In the genomic region with DNA sequence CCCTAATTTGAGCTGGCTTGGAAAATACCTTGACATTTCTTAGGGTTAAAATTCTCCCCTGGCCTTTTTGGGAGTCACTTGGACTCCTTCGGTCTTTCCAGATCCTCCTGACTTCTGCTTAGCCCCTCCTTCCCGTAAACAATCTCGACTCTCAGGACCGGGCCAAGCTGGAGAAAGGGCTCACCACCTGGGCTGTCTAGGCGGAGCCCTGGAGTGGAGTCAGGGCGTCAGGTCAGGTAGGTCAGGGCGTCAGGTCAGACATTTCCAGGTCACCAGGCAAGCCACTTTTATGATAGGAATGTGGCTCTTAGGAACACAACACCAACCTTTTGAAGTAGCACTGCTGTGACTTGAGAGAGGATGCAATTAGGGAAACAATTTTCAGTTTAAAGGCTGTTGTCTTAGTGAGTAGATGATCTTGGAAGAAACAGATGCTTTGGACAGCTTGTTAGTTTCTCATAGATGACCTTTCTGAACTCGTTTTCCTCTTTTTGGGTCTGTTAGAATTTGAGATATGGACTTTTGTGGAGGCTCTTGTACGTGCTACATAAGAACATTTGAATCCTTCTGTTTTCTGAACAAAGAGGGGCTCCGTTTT, we compare ENCODE assay signal across 1 cellular context.
TF ChIP-seq lines count a peak whose summit lies in the region.

No MANE protein-coding gene starts in this region.

TF ChIP-seq in GM23338, 12 proteins besides CTCF, POLR2A, EP300 and RAD21:
- TF ChIP-seq JUNB (IDR thresholded peaks at IDR 0.05; ENCODE audit: unreplicated experiment) (no peak), ZNF331 (CRISPR knock-in tag; IDR thresholded peaks at IDR 0.05; ENCODE audit: low read depth) (no peak), EZH2phosphoT487 (IDR thresholded peaks at IDR 0.05; ENCODE audit: unreplicated experiment) (no peak), NANOG (IDR thresholded peaks at IDR 0.05; ENCODE audit: borderline replicate concordance) (no peak), ZNF114 (CRISPR knock-in tag; IDR thresholded peaks at IDR 0.05) (no peak), STAT1 (IDR thresholded peaks at IDR 0.05; ENCODE audit: unreplicated experiment) (no peak), POLR2AphosphoS5 (IDR thresholded peaks at IDR 0.05; ENCODE audit: low read depth) (no peak), EZH2 (IDR thresholded peaks at IDR 0.05; ENCODE audit: low read depth, unreplicated experiment) (no peak), CREB1 (CRISPR knock-in tag; IDR thresholded peaks at IDR 0.05; ENCODE audit: low read depth) (no peak)
- TF ChIP-seq, protein P1, sequence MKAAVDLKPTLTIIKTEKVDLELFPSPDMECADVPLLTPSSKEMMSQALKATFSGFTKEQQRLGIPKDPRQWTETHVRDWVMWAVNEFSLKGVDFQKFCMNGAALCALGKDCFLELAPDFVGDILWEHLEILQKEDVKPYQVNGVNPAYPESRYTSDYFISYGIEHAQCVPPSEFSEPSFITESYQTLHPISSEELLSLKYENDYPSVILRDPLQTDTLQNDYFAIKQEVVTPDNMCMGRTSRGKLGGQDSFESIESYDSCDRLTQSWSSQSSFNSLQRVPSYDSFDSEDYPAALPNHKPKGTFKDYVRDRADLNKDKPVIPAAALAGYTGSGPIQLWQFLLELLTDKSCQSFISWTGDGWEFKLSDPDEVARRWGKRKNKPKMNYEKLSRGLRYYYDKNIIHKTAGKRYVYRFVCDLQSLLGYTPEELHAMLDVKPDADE (IDR thresholded peaks at IDR 0.05) = no peak
- TF ChIP-seq, protein P2, sequence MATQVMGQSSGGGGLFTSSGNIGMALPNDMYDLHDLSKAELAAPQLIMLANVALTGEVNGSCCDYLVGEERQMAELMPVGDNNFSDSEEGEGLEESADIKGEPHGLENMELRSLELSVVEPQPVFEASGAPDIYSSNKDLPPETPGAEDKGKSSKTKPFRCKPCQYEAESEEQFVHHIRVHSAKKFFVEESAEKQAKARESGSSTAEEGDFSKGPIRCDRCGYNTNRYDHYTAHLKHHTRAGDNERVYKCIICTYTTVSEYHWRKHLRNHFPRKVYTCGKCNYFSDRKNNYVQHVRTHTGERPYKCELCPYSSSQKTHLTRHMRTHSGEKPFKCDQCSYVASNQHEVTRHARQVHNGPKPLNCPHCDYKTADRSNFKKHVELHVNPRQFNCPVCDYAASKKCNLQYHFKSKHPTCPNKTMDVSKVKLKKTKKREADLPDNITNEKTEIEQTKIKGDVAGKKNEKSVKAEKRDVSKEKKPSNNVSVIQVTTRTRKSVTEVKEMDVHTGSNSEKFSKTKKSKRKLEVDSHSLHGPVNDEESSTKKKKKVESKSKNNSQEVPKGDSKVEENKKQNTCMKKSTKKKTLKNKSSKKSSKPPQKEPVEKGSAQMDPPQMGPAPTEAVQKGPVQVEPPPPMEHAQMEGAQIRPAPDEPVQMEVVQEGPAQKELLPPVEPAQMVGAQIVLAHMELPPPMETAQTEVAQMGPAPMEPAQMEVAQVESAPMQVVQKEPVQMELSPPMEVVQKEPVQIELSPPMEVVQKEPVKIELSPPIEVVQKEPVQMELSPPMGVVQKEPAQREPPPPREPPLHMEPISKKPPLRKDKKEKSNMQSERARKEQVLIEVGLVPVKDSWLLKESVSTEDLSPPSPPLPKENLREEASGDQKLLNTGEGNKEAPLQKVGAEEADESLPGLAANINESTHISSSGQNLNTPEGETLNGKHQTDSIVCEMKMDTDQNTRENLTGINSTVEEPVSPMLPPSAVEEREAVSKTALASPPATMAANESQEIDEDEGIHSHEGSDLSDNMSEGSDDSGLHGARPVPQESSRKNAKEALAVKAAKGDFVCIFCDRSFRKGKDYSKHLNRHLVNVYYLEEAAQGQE (IDR thresholded peaks at IDR 0.05; ENCODE audit: unreplicated experiment) = no peak
- TF ChIP-seq, protein P3, sequence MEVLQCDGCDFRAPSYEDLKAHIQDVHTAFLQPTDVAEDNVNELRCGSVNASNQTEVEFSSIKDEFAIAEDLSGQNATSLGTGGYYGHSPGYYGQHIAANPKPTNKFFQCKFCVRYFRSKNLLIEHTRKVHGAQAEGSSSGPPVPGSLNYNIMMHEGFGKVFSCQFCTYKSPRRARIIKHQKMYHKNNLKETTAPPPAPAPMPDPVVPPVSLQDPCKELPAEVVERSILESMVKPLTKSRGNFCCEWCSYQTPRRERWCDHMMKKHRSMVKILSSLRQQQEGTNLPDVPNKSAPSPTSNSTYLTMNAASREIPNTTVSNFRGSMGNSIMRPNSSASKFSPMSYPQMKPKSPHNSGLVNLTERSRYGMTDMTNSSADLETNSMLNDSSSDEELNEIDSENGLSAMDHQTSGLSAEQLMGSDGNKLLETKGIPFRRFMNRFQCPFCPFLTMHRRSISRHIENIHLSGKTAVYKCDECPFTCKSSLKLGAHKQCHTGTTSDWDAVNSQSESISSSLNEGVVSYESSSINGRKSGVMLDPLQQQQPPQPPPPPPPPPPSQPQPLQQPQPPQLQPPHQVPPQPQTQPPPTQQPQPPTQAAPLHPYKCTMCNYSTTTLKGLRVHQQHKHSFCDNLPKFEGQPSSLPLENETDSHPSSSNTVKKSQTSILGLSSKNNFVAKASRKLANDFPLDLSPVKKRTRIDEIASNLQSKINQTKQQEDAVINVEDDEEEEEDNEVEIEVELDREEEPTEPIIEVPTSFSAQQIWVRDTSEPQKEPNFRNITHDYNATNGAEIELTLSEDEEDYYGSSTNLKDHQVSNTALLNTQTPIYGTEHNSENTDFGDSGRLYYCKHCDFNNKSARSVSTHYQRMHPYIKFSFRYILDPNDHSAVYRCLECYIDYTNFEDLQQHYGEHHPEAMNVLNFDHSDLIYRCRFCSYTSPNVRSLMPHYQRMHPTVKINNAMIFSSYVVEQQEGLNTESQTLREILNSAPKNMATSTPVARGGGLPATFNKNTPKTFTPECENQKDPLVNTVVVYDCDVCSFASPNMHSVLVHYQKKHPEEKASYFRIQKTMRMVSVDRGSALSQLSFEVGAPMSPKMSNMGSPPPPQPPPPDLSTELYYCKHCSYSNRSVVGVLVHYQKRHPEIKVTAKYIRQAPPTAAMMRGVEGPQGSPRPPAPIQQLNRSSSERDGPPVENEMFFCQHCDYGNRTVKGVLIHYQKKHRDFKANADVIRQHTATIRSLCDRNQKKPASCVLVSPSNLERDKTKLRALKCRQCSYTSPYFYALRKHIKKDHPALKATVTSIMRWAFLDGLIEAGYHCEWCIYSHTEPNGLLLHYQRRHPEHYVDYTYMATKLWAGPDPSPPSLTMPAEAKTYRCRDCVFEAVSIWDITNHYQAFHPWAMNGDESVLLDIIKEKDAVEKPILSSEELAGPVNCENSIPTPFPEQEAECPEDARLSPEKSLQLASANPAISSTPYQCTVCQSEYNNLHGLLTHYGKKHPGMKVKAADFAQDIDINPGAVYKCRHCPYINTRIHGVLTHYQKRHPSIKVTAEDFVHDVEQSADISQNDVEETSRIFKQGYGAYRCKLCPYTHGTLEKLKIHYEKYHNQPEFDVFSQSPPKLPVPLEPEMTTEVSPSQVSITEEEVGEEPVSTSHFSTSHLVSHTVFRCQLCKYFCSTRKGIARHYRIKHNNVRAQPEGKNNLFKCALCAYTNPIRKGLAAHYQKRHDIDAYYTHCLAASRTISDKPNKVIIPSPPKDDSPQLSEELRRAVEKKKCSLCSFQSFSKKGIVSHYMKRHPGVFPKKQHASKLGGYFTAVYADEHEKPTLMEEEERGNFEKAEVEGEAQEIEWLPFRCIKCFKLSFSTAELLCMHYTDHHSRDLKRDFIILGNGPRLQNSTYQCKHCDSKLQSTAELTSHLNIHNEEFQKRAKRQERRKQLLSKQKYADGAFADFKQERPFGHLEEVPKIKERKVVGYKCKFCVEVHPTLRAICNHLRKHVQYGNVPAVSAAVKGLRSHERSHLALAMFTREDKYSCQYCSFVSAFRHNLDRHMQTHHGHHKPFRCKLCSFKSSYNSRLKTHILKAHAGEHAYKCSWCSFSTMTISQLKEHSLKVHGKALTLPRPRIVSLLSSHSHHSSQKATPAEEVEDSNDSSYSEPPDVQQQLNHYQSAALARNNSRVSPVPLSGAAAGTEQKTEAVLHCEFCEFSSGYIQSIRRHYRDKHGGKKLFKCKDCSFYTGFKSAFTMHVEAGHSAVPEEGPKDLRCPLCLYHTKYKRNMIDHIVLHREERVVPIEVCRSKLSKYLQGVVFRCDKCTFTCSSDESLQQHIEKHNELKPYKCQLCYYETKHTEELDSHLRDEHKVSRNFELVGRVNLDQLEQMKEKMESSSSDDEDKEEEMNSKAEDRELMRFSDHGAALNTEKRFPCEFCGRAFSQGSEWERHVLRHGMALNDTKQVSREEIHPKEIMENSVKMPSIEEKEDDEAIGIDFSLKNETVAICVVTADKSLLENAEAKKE (CRISPR knock-in tag; IDR thresholded peaks at IDR 0.05) = no peak
TF ChIP-seq in GM23338: peak in this region for 0.
